In genomic region chr17:74743755-74744154, GRCh38 we compare ENCODE assay signal across 1 cellular context.
TF ChIP-seq lines count a peak whose summit lies in the region.

No MANE protein-coding gene starts in this region.

TF ChIP-seq in H1, 55 proteins besides CTCF, POLR2A, EP300 and RAD21:
- TF ChIP-seq EGR1 (IDR thresholded peaks at IDR 0.05; ENCODE audit: borderline replicate concordance, low read depth, low read length) (no peak), JUN (IDR thresholded peaks at IDR 0.05; ENCODE audit: low read depth, low read length) (no peak), SP2 (IDR thresholded peaks at IDR 0.05; ENCODE audit: low read length) (no peak), TAF1 (IDR thresholded peaks at IDR 0.05; ENCODE audit: low read depth, low read length) (no peak), ZNF274 (IDR thresholded peaks at IDR 0.05; ENCODE audit: borderline replicate concordance, extremely low read depth, low read length) (no peak)
TF ChIP-seq in H1: peak in this region for 0.
